ENCODE assay signal across 24 cellular contexts in genomic region chr11:134178275-134178674, GRCh38.
"Had no signal": no experiment of that assay in that cellular context is flagged by ENCODE, and none has a peak within 500 bp of the region (broad histone marks: within the 10 kb centered on the region; RNA-seq: fewer than 3 reads in every experiment).

No MANE protein-coding gene starts in this region.

- H3K27me3 Mint-ChIP-seq: naive thymus-derived CD4-positive, alpha-beta T cell; stimulated activated memory B cell treated with anti-CD40 and anti-IgM and Interleukin-4, amounts not matched to agents 10 μg/mL and 1 μg/mL and 100 μg/mL, for 72 hours had no signal

- H3K4me3 ChIP-seq: dorsolateral prefrontal cortex, esophagus muscularis mucosa, ovary, psoas muscle, sigmoid colon, transverse colon, vagina had no signal

- H3K27me3 ChIP-seq: dorsolateral prefrontal cortex, esophagus muscularis mucosa, ovary, sigmoid colon, transverse colon, vagina had no signal

- DNase-seq: dorsolateral prefrontal cortex; effector CD4-positive, alpha-beta T cell; hypothalamus; immature natural killer cell; islet precursor cell; kidney glomerular epithelial cell; mammary epithelial cell; mesendoderm; midbrain; naive thymus-derived CD4-positive, alpha-beta T cell; nephron progenitor cell; occipital lobe; ovary; posterior cingulate gyrus; psoas muscle; right cardiac atrium; sigmoid colon; stimulated activated CD4-positive, alpha-beta T cell treated with anti-CD3 and anti-CD28 coated beads, Interleukin-2, amount 100 ng/mL, for 24 hours; stimulated activated CD4-positive, alpha-beta T cell treated with anti-CD3 and anti-CD28 coated beads, Interleukin-4, amount 100 ng/mL, for 24 hours; stimulated activated naive CD8-positive, alpha-beta T cell treated with anti-CD3 and anti-CD28 coated beads, Interleukin-15, Interleukin-2, amounts not matched to agents 100 U/mL and 50 U/mL, for 24 hours; transverse colon had no signal

- H3K27ac ChIP-seq: dorsolateral prefrontal cortex, esophagus muscularis mucosa, ovary, psoas muscle, sigmoid colon, transverse colon, vagina had no signal

- H3K27ac Mint-ChIP-seq: nephron progenitor cell; stimulated activated memory B cell treated with anti-CD40 and anti-IgM and Interleukin-4, amounts not matched to agents 10 μg/mL and 1 μg/mL and 100 μg/mL, for 72 hours had no signal

- H3K9me3 Mint-ChIP-seq: immature natural killer cell; naive thymus-derived CD4-positive, alpha-beta T cell; nephron progenitor cell; stimulated activated memory B cell treated with anti-CD40 and anti-IgM and Interleukin-4, amounts not matched to agents 10 μg/mL and 1 μg/mL and 100 μg/mL, for 72 hours had no signal

- ATAC-seq: naive thymus-derived CD4-positive, alpha-beta T cell; psoas muscle; stimulated activated memory B cell treated with anti-CD40 and anti-IgM and Interleukin-4, amounts not matched to agents 10 μg/mL and 1 μg/mL and 100 μg/mL, for 72 hours; stimulated activated naive CD8-positive, alpha-beta T cell treated with anti-CD3 and anti-CD28 coated beads, Interleukin-15, Interleukin-2, amounts not matched to agents 100 U/mL and 50 U/mL, for 24 hours had no signal

- H3K4me3 Mint-ChIP-seq: immature natural killer cell; naive thymus-derived CD4-positive, alpha-beta T cell; nephron progenitor cell; stimulated activated memory B cell treated with anti-CD40 and anti-IgM and Interleukin-4, amounts not matched to agents 10 μg/mL and 1 μg/mL and 100 μg/mL, for 72 hours had no signal

- H3K4me1 Mint-ChIP-seq: immature natural killer cell; nephron progenitor cell; stimulated activated memory B cell treated with anti-CD40 and anti-IgM and Interleukin-4, amounts not matched to agents 10 μg/mL and 1 μg/mL and 100 μg/mL, for 72 hours had no signal

- H3K4me1 ChIP-seq: esophagus muscularis mucosa, psoas muscle, sigmoid colon, transverse colon, vagina had no signal

- H3K36me3 ChIP-seq: ovary had no signal

- H3K9me3 ChIP-seq: esophagus muscularis mucosa, ovary, psoas muscle, sigmoid colon, transverse colon, vagina had no signal
